In the genomic region with DNA sequence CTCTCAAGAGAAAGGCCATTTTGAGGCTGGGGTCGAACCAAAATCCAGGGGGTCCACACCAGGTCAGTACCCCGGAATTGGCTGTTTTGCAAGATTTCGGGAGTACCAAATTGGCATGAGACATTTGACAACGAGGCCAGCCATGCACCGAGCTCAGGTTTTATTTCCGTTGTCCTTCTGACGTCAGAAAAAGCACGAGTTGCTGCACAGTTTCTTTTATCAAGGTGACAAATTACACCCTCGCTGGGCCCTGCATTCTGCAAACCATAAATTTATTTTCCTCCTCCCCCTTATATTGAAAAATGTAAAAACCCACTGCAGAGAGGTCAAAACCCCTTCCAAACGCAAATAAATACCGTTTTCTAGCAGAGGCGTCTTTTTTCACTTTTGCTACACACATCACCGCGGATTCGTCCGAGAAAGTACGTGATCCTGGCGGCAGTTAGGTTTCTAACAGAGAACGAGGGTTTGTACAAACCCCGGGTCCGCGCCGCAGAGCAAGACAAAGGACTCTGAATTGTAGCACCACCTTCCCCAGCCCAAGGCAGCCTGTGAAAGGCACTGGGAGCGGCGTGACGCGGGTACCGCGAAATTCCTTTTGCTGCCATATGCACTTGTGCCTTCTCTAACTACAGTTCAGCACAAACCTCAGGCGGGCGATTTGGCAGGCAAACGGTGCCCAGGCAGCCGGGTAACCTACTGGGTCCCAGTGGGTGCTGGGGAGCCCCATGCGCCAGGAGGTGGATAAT, we compare ENCODE assay signal across 8 cellular contexts. TPM values are rescaled to one million over a fixed set of nuclear protein-coding genes. Genes with fewer than 3 reads are reported as not detected.
DNase-seq lines count a peak whose midpoint lies in the region; ATAC-seq, FAIRE-seq and TF ChIP-seq lines count a peak whose summit lies in the region.

No MANE protein-coding gene starts in this region.

- peak overlapping the region; percentile 75 for H3K4me3 ChIP-seq in bronchial epithelial cell (ENCODE audit: low read depth, low read length)

- no peak for FAIRE-seq in bronchial epithelial cell (lab: Jason Lieb, UNC)

- ATAC-seq in GM19351 (IDR thresholded peaks at IDR 0.05; ENCODE audit: unreplicated experiment) = no peak

- peak; percentile 36 for DNase-seq in DMS153 treated with DMSO at 0.1 percent for 48 hours (lab: John Stamatoyannopoulos, UW; ENCODE audit: unreplicated experiment)
- DNase-seq in LoVo (ENCODE audit: low spot score) = peak; percentile 59
- peak; percentile 41 for DNase-seq in UCSD-AML1 (lab: John Stamatoyannopoulos, UW; ENCODE audit: unreplicated experiment)
- DNase-seq in bronchial epithelial cell (ENCODE audit: low read depth) = peak; percentile 39
- DNase-seq in islet precursor cell = peak; percentile 86
- peak; percentile 42 to 45 for DNase-seq in stimulated activated CD4-positive, alpha-beta T cell treated with anti-CD3 and anti-CD28 coated beads, Interleukin-12 subunit alpha, Interleukin-12 subunit beta, amount 100 ng/mL, for 24 hours (ENCODE audit: low read depth in 2 of 2)
- DNase-seq in HuH-7.5 (ENCODE audit: low spot score) = no peak

- H3K27me3 ChIP-seq in bronchial epithelial cell (ENCODE audit: control insufficient read depth, insufficient read depth, low read length) = no peaks in the 10 kb centered on the region

- no peaks in the 10 kb centered on the region for H3K36me3 ChIP-seq in bronchial epithelial cell (ENCODE audit: control insufficient read depth, insufficient read depth, low read length)

- TF ChIP-seq CTCF in bronchial epithelial cell (IDR thresholded peaks at IDR 0.05; ENCODE audit: insufficient read depth, low read length, severe bottlenecking) = no peak

RNA-seq across cellular contexts. Expression of a gene that starts 1.8 kb away (rescaled TPM):
- 188 and 263 TPM in 2 replicates for total RNA-seq in bronchial epithelial cell
